Comparison of ENCODE assay signal across 21 cellular contexts in the genomic region with DNA sequence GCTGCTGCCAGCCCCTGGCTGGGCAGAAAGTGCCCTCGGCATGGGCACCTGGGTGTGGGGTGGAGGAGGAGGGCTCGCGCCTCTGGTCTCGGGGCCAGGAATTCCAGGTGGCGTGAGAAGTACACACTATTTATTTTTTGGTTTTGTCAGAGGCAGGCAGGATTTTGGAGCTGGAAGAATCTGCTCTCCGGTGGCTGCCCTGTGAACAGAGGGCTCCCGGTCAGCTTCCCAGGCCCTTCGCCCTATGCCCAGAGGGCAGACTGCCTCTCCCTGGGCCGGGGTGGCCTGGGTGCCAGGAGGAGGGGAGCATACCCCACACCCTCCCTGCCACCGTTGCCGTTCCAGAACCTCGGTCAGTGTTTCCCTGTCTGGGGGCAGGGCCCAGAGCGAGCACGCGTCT.
"Had no signal": no experiment of that assay in that cellular context is flagged by ENCODE, and none has a peak within 500 bp of the region (broad histone marks: within the 10 kb centered on the region; RNA-seq: fewer than 3 reads in every experiment).

No MANE protein-coding gene starts in this region.

- H3K4me1 ChIP-seq: SJSA1 had no signal

- H3K4me3 ChIP-seq: SJSA1, SK-N-MC had no signal

- H3K27me3 ChIP-seq: SJSA1 had no signal

- DNase-seq: IMR-90, Kasumi-1, MM.1S, NCI-H1092 treated with DMSO at 0.1 percent for 48 hours, NCI-H1436, NCI-H187, NCI-H2029, NCI-H2081 treated with DMSO at 0.1 percent for 48 hours, NCI-H2171, NCI-H226, NCI-H446, NCI-H510A, NCI-H524 treated with DMSO at 0.1 percent for 48 hours, NCI-H69, NCI-H774, PC-3, Right ventricle myocardium superior, SIG-M5 had no signal

- H3K9ac ChIP-seq: KMS-11 had no signal

- H3K4me2 ChIP-seq: KMS-11 had no signal

- H3K9me3 ChIP-seq: SJSA1 had no signal

- H3K27ac ChIP-seq: KMS-11, SJSA1, SK-N-MC had no signal

- ATAC-seq: PC-3 had no signal
